8 cellular contexts compared by ENCODE assay signal in the genomic region with DNA sequence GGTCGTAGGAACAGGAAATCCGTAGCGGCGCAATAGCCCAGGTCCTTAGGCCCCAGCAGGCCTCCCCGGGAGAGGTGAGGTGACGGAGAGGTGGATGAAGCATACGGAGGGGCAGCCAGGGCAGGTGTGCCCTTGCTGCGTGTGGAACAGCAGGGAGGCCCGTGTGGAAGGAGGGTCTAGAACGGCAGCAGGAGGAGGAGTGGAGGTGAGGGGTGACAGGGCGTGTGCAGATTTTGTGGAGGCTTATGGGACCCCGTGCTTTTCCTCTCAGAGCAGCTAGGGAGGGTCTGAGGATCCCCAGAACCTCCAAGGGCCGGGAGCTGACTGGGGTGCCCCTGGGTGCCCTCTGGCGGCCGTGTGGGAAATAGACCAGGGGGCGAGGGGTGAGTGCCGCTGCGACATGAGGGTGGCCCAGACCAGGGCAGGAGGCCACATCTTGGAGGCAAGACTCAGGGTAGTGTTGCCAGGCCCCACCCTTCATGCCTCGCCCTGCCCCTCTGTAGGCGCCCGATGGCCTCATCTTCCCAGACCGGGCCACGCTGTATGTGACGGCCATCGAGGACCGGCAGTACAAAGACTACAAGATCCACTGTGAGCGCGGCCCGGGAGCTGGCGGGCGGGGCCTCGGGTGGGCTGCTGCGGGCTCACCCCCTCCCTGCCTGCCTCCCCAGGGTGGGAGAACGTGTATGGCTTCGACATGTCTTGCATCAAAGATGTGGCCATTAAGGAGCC. TPM values are rescaled to one million over a fixed set of nuclear protein-coding genes. Genes with fewer than 3 reads are reported as not detected.
DNase-seq lines count a peak whose midpoint lies in the region; ATAC-seq and TF ChIP-seq lines count a peak whose summit lies in the region.

No MANE protein-coding gene starts in this region.

- TF ChIP-seq CTCF in HFF-Myc (IDR thresholded peaks at IDR 0.05; ENCODE audit: low read depth, low read length, missing control alignments) = peak; percentile 55
- TF ChIP-seq CTCF in mucosa of descending colon (IDR thresholded peaks at IDR 0.05) = peak; percentile 23

- H3K4me3 ChIP-seq in HFF-Myc (replicated peaks; ENCODE audit: low read depth, low read length) (no peak overlapping the region), adipocyte (ENCODE audit: low read length) (no peak overlapping the region), mucosa of descending colon (no peak overlapping the region)

- H3K36me3 ChIP-seq in adipocyte (ENCODE audit: control insufficient read depth, insufficient read depth, low read length, severe bottlenecking) (peaks cover 50% of the 10 kb centered on the region), mucosa of descending colon (ENCODE audit: low read depth) (no peaks in the 10 kb centered on the region)

- no peaks in the 10 kb centered on the region for H3K27me3 ChIP-seq in adipocyte (replicated peaks; ENCODE audit: control insufficient read depth, insufficient read depth, low read length)

- DNase-seq in EL = peak; percentile 33
- no peak for DNase-seq in HFF-Myc (ENCODE audit: extremely low read depth, low read depth)
- peak; percentile 22 for DNase-seq in adipocyte (ENCODE audit: low read depth)
- no peak for DNase-seq in mucosa of descending colon
- no peak for DNase-seq in epidermal melanocyte (ENCODE audit: insufficient read length, low spot score)
- DNase-seq in kidney glomerular epithelial cell (lab: John Stamatoyannopoulos, UW) = no peak

- peak; percentile 36 for ATAC-seq in mucosa of descending colon
- ATAC-seq in HG02884 (IDR thresholded peaks at IDR 0.05; ENCODE audit: unreplicated experiment) = no peak
- no peak for ATAC-seq in HG03039 (IDR thresholded peaks at IDR 0.05; ENCODE audit: unreplicated experiment)

- H3K4me1 ChIP-seq in adipocyte (ENCODE audit: control insufficient read depth, insufficient read depth, low read length) = peaks cover 25% of the 10 kb centered on the region
- H3K4me1 ChIP-seq in mucosa of descending colon (ENCODE audit: low read depth) = peaks cover 16% of the 10 kb centered on the region

- no peak overlapping the region for H3K9ac ChIP-seq in adipocyte (ENCODE audit: low read length)

- H3K9me3 ChIP-seq in adipocyte (ENCODE audit: control insufficient read depth, low read length) (no peaks in the 10 kb centered on the region), mucosa of descending colon (no peaks in the 10 kb centered on the region)

- intact Hi-C loops in mucosa of descending colon (cut with DNase I, micrococcal nuclease) = loop anchor here in 1 of 2 donors (10.0 kb wide), 1 partner anchor 100 kb away; the partner anchor contains the start of genes NOSIP and PRRG2

RNA-seq across cellular contexts. Expression of gene ADM5, which starts 5.0 kb away (rescaled TPM):
- 1 to 10 TPM in 2 of 3 donors, under 1 TPM in 1; 0.69 to 1.3 (median 1.2) TPM for total RNA-seq in mucosa of descending colon

RNA-seq across cellular contexts. Expression of gene CPT1C, which starts 6.5 kb away (rescaled TPM):
- 1 to 10 TPM; 1.9 to 7.6 (median 2.2) TPM for total RNA-seq in mucosa of descending colon

RNA-seq across cellular contexts. Expression of gene PRMT1, which starts 7.3 kb away (rescaled TPM):
- 100 to 1,000 TPM in 1 of 3 donors, 10 to 100 TPM in 2; 68.1 to 101 (median 94.8) TPM for total RNA-seq in mucosa of descending colon

RNA-seq across cellular contexts. Expression of gene BCL2L12, which starts 18.7 kb away (rescaled TPM):
- total RNA-seq in mucosa of descending colon = 10 to 100 TPM in 2 of 3 donors, 1 to 10 TPM in 1; 9.6 to 20.8 (median 16.3) TPM

RNA-seq across cellular contexts. Expression of gene IRF3, which starts 18.8 kb away (rescaled TPM):
- total RNA-seq in mucosa of descending colon = 100 to 1,000 TPM in 1 of 3 donors, 10 to 100 TPM in 2; 76.1 to 119 (median 90.1) TPM

Comparison
In these comparisons a context has a peak if more than half of its experiments do, and no peak if none do; other contexts are left out.
1. DNase-seq: peak in EL (single experiment) and adipocyte (single experiment); none in HFF-Myc (single experiment), mucosa of descending colon (0 of 3), epidermal melanocyte (single experiment) and kidney glomerular epithelial cell (single experiment).